In the genomic region with DNA sequence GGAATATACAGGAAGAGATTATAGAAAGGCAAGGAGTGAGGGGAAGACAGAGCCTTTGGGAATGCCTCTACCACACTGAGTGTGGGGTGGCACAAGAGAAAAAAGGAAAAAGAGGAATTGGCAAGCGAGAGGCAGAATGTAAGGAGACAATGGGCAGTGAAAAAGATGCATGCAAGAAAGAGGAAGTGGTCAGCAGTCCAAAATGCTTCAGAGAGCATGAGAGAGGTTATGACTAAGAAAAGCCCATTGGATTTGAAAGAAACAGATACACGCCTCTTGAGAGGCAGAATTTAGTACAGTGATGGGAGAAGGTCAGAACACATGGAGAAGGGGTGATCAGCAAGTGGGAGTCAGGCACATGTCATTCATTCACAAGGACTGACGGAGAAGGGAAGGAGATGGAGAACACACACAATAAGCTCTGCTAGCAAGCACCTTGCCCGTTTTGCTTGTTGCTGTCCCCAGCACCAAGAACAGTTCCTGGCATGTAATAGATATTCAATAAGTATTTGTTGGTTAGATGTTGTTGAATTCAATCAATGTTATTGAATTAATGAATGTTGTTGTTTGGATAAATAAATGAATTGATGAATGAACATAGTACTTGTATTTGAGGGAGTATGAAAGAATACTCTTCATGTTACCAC, we compare ENCODE assay signal across 1 cellular context.
A peak's percentile ranks its signal among the peaks of the same experiment; 100 is the strongest.
TF ChIP-seq lines count a peak whose summit lies in the region.

No MANE protein-coding gene starts in this region.

TF ChIP-seq in K562, 482 proteins besides CTCF, POLR2A, EP300 and RAD21 (continued from another document):
- TF ChIP-seq SMARCB1 (IDR thresholded peaks at IDR 0.05; ENCODE audit: insufficient read length, low read depth) (no peak), LCOR (CRISPR knock-in tag; IDR thresholded peaks at IDR 0.05) (peak; percentile 56; the same call in 1 of the 2 replicates), L3MBTL2 (IDR thresholded peaks at IDR 0.05) (no peak), RBM25 (IDR thresholded peaks at IDR 0.05; ENCODE audit: low read depth, low read length, severe bottlenecking) (no peak), ESRRB (CRISPR knock-in tag; IDR thresholded peaks at IDR 0.05; ENCODE audit: borderline replicate concordance) (no peak), ARNT (IDR thresholded peaks at IDR 0.05) (no peak), HEY1 (CRISPR knock-in tag; IDR thresholded peaks at IDR 0.05; ENCODE audit: borderline replicate concordance) (no peak), ZNF197 (CRISPR knock-in tag; IDR thresholded peaks at IDR 0.05; ENCODE audit: low read depth) (no peak), ZNF764 (CRISPR knock-in tag; IDR thresholded peaks at IDR 0.05; ENCODE audit: low read depth) (no peak), ARID1B (IDR thresholded peaks at IDR 0.05) (0 out of 2 replicates have a peak, but pooled peaks have one; percentile 42), ZNF589 (CRISPR knock-in tag; IDR thresholded peaks at IDR 0.05; ENCODE audit: low read depth) (0 out of 2 replicates have a peak, but pooled peaks have one; percentile 30), DMBX1 (CRISPR knock-in tag; IDR thresholded peaks at IDR 0.05; ENCODE audit: borderline replicate concordance) (no peak), HDAC1 (IDR thresholded peaks at IDR 0.05) (peak in 1 of 2 experiments; percentile 43; a peak in 2 of 4 replicates), DPF2 (IDR thresholded peaks at IDR 0.05) (peak; percentile 58), ZNF24 (IDR thresholded peaks at IDR 0.05) (peak; percentile 28; the same call in 1 of the 2 replicates), SMARCE1 (IDR thresholded peaks at IDR 0.05) (peak; percentile 70; the same call in 1 of the 2 replicates), SPI1 (IDR thresholded peaks at IDR 0.05; ENCODE audit: borderline replicate concordance, low read depth, low read length) (peak; percentile 100), FOSL1 (tag; conservative IDR thresholded peaks at IDR 0.05) (peak; percentile 47), CTBP1 (IDR thresholded peaks at IDR 0.05; ENCODE audit: borderline replicate concordance) (peak; percentile 64)
- TF ChIP-seq, protein P1, sequence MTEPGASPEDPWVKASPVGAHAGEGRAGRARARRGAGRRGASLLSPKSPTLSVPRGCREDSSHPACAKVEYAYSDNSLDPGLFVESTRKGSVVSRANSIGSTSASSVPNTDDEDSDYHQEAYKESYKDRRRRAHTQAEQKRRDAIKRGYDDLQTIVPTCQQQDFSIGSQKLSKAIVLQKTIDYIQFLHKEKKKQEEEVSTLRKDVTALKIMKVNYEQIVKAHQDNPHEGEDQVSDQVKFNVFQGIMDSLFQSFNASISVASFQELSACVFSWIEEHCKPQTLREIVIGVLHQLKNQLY (CRISPR knock-in tag; conservative IDR thresholded peaks at IDR 0.05): no peak
- TF ChIP-seq, protein P2, sequence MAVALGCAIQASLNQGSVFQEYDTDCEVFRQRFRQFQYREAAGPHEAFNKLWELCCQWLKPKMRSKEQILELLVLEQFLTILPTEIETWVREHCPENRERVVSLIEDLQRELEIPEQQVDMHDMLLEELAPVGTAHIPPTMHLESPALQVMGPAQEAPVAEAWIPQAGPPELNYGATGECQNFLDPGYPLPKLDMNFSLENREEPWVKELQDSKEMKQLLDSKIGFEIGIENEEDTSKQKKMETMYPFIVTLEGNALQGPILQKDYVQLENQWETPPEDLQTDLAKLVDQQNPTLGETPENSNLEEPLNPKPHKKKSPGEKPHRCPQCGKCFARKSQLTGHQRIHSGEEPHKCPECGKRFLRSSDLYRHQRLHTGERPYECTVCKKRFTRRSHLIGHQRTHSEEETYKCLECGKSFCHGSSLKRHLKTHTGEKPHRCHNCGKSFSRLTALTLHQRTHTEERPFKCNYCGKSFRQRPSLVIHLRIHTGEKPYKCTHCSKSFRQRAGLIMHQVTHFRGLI (CRISPR knock-in tag; IDR thresholded peaks at IDR 0.05): no peak
